Comparison of ENCODE assay signal across 1 cellular context in the genomic region with DNA sequence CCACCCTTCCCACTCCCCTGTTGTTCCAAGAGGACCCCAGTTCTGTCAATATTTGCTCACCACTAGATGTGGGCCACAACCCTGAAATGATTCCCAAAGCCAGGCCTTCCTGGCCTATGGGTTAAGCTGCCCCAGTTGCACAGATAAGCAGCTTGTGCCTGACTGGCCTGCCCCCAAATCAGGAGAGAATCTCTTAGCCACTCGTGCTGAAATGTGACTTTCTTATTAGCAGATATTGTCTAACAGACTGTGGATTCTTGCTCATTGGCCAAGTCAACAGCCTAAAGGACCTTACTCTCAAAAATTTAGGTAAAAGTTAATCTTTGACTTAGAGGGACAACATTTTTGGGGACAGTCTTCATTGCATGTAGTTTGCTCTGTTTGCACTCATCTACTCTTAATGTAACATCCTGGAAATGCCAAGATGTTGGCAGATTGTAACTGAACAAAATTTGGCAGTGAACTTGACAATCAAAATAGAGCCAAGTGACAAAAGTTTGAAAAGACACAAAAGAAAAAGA.
TF ChIP-seq lines count a peak whose summit lies in the region.

No MANE protein-coding gene starts in this region.

TF ChIP-seq in HepG2, 621 proteins besides CTCF, POLR2A, EP300 and RAD21 (continued from another document):
- TF ChIP-seq, protein P1, sequence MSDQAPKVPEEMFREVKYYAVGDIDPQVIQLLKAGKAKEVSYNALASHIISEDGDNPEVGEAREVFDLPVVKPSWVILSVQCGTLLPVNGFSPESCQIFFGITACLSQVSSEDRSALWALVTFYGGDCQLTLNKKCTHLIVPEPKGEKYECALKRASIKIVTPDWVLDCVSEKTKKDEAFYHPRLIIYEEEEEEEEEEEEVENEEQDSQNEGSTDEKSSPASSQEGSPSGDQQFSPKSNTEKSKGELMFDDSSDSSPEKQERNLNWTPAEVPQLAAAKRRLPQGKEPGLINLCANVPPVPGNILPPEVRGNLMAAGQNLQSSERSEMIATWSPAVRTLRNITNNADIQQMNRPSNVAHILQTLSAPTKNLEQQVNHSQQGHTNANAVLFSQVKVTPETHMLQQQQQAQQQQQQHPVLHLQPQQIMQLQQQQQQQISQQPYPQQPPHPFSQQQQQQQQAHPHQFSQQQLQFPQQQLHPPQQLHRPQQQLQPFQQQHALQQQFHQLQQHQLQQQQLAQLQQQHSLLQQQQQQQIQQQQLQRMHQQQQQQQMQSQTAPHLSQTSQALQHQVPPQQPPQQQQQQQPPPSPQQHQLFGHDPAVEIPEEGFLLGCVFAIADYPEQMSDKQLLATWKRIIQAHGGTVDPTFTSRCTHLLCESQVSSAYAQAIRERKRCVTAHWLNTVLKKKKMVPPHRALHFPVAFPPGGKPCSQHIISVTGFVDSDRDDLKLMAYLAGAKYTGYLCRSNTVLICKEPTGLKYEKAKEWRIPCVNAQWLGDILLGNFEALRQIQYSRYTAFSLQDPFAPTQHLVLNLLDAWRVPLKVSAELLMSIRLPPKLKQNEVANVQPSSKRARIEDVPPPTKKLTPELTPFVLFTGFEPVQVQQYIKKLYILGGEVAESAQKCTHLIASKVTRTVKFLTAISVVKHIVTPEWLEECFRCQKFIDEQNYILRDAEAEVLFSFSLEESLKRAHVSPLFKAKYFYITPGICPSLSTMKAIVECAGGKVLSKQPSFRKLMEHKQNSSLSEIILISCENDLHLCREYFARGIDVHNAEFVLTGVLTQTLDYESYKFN (CRISPR knock-in tag; conservative IDR thresholded peaks at IDR 0.05): peak; percentile 99
- TF ChIP-seq ARID4A (CRISPR knock-in tag; IDR thresholded peaks at IDR 0.05; ENCODE audit: borderline replicate concordance) (peak; percentile 65; the same call in 1 of the 2 replicates), ZNF672 (CRISPR knock-in tag; IDR thresholded peaks at IDR 0.05) (no peak), ZNF629 (CRISPR knock-in tag; conservative IDR thresholded peaks at IDR 0.05) (no peak), RBM22 (optimal IDR thresholded peaks at IDR 0.05; ENCODE audit: low read length) (no peak), TARDBP (CRISPR knock-in tag; IDR thresholded peaks at IDR 0.05) (peak; percentile 84; the same call in 1 of the 2 replicates), NBN (conservative IDR thresholded peaks at IDR 0.05) (no peak), ZSCAN9 (CRISPR knock-in tag; IDR thresholded peaks at IDR 0.05; ENCODE audit: borderline replicate concordance) (no peak), ZNF430 (CRISPR knock-in tag; IDR thresholded peaks at IDR 0.05) (peak; percentile 81), ZNF3 (CRISPR knock-in tag; IDR thresholded peaks at IDR 0.05) (no peak), ZNF605 (CRISPR knock-in tag; IDR thresholded peaks at IDR 0.05) (no peak), SSRP1 (CRISPR knock-in tag; IDR thresholded peaks at IDR 0.05) (no peak), ZNF10 (CRISPR knock-in tag; IDR thresholded peaks at IDR 0.05; ENCODE audit: borderline replicate concordance, low read depth) (no peak), ZBTB44 (CRISPR knock-in tag; IDR thresholded peaks at IDR 0.05) (no peak), POGZ (CRISPR knock-in tag; IDR thresholded peaks at IDR 0.05) (peak; percentile 84), ZNF33A (CRISPR knock-in tag; IDR thresholded peaks at IDR 0.05; ENCODE audit: borderline replicate concordance) (no peak)
- TF ChIP-seq, protein P2, sequence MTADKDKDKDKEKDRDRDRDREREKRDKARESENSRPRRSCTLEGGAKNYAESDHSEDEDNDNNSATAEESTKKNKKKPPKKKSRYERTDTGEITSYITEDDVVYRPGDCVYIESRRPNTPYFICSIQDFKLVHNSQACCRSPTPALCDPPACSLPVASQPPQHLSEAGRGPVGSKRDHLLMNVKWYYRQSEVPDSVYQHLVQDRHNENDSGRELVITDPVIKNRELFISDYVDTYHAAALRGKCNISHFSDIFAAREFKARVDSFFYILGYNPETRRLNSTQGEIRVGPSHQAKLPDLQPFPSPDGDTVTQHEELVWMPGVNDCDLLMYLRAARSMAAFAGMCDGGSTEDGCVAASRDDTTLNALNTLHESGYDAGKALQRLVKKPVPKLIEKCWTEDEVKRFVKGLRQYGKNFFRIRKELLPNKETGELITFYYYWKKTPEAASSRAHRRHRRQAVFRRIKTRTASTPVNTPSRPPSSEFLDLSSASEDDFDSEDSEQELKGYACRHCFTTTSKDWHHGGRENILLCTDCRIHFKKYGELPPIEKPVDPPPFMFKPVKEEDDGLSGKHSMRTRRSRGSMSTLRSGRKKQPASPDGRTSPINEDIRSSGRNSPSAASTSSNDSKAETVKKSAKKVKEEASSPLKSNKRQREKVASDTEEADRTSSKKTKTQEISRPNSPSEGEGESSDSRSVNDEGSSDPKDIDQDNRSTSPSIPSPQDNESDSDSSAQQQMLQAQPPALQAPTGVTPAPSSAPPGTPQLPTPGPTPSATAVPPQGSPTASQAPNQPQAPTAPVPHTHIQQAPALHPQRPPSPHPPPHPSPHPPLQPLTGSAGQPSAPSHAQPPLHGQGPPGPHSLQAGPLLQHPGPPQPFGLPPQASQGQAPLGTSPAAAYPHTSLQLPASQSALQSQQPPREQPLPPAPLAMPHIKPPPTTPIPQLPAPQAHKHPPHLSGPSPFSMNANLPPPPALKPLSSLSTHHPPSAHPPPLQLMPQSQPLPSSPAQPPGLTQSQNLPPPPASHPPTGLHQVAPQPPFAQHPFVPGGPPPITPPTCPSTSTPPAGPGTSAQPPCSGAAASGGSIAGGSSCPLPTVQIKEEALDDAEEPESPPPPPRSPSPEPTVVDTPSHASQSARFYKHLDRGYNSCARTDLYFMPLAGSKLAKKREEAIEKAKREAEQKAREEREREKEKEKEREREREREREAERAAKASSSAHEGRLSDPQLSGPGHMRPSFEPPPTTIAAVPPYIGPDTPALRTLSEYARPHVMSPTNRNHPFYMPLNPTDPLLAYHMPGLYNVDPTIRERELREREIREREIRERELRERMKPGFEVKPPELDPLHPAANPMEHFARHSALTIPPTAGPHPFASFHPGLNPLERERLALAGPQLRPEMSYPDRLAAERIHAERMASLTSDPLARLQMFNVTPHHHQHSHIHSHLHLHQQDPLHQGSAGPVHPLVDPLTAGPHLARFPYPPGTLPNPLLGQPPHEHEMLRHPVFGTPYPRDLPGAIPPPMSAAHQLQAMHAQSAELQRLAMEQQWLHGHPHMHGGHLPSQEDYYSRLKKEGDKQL (CRISPR knock-in tag; IDR thresholded peaks at IDR 0.05; ENCODE audit: low read depth): peak; percentile 72
- TF ChIP-seq, protein P3, sequence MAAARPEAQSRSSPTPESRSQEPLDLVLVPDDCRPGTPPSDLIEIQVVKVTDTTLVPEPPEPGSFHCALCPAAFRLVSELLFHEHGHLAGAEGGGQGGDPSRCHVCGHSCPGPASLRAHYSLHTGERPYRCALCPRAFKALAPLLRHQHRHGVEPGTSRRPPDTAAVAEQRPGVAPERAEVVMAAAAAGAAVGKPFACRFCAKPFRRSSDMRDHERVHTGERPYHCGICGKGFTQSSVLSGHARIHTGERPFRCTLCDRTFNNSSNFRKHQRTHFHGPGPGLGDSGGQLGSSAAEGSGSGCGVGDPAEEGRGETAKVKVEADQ (CRISPR knock-in tag; IDR thresholded peaks at IDR 0.05; ENCODE audit: borderline replicate concordance): no peak; the same call in 1 of the 2 replicates
- TF ChIP-seq, protein P4, sequence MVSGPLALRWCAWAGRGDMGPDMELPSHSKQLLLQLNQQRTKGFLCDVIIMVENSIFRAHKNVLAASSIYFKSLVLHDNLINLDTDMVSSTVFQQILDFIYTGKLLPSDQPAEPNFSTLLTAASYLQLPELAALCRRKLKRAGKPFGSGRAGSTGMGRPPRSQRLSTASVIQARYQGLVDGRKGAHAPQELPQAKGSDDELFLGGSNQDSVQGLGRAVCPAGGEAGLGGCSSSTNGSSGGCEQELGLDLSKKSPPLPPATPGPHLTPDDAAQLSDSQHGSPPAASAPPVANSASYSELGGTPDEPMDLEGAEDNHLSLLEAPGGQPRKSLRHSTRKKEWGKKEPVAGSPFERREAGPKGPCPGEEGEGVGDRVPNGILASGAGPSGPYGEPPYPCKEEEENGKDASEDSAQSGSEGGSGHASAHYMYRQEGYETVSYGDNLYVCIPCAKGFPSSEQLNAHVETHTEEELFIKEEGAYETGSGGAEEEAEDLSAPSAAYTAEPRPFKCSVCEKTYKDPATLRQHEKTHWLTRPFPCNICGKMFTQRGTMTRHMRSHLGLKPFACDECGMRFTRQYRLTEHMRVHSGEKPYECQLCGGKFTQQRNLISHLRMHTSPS (CRISPR knock-in tag; IDR thresholded peaks at IDR 0.05; ENCODE audit: low read depth): no peak
- TF ChIP-seq, protein P5, sequence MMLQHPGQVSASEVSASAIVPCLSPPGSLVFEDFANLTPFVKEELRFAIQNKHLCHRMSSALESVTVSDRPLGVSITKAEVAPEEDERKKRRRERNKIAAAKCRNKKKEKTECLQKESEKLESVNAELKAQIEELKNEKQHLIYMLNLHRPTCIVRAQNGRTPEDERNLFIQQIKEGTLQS (CRISPR knock-in tag; IDR thresholded peaks at IDR 0.05): no peak
